In the genomic region with DNA sequence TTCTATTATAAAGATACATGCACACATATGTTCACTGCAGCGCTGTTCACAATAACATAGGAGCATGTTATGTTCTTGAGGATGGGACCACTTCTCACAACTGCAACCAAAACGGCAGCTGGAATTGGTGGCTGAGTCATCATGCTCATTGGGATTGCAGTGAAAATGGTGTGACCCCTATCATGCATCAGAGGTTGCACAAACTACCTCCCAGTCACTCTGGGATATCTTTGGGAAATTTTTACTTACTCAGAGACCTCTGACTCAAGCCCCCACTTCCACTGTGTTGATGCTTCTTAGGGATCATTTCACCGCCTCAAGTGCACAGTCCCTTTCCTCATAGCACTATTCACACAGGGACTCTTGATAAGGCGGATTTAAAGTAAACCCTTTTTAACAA, we compare ENCODE assay signal across 16 cellular contexts.
"Had no signal": no experiment of that assay in that cellular context is flagged by ENCODE, and none has a peak within 500 bp of the region (broad histone marks: within the 10 kb centered on the region; RNA-seq: fewer than 3 reads in every experiment).

No MANE protein-coding gene starts in this region.

- H3K27ac ChIP-seq: gastrocnemius medialis, pancreas, sigmoid colon had no signal

- H3K36me3 ChIP-seq: gastrocnemius medialis, pancreas, sigmoid colon had no signal

- H3K9me3 ChIP-seq: gastrocnemius medialis, pancreas, sigmoid colon had no signal

- ATAC-seq: activated CD4-positive, CD25-positive, alpha-beta regulatory T cell treated with anti-CD3 and anti-CD28 coated beads, Interleukin-2, amount 50 U/mL, for 24 hours; activated T-cell treated with anti-CD3 and anti-CD28 coated beads, Interleukin-2, amount 50 U/mL, for 4 hours; esophagus mucosa; gastrocnemius medialis; mucosa of descending colon; pancreas; stimulated activated naive B cell treated with anti-CD40 and anti-IgM and Interleukin-4, amounts not matched to agents 10 μg/mL and 1 μg/mL and 100 μg/mL, for 72 hours had no signal

- H3K27me3 ChIP-seq: gastrocnemius medialis, pancreas, sigmoid colon had no signal

- H3K4me1 ChIP-seq: gastrocnemius medialis, pancreas, sigmoid colon had no signal

- H3K4me3 ChIP-seq: gastrocnemius medialis, mucosa of descending colon, pancreas, sigmoid colon had no signal

- DNase-seq: activated CD4-positive, alpha-beta T cell treated with anti-CD3 and anti-CD28 coated beads, Interleukin-2, amount 50 U/mL, for 1 hour; activated CD8-positive, alpha-beta memory T cell treated with anti-CD3 and anti-CD28 coated beads, Interleukin-2, amount 50 U/mL, for 4 hours; activated naive CD4-positive, alpha-beta T cell treated with anti-CD3 and anti-CD28 coated beads for 36 hours; activated T-cell treated with anti-CD3 and anti-CD28 coated beads, Interleukin-2, amount 50 U/mL, for 4 hours; anterior cingulate cortex; effector CD8-positive, alpha-beta T cell; gastrocnemius medialis; head of caudate nucleus; immature natural killer cell; mucosa of descending colon; naive B cell; pancreas; sigmoid colon; stimulated activated naive B cell treated with anti-CD40 and anti-IgM and Interleukin-4, amounts not matched to agents 10 μg/mL and 1 μg/mL and 100 μg/mL, for 72 hours had no signal
